In the genomic region with DNA sequence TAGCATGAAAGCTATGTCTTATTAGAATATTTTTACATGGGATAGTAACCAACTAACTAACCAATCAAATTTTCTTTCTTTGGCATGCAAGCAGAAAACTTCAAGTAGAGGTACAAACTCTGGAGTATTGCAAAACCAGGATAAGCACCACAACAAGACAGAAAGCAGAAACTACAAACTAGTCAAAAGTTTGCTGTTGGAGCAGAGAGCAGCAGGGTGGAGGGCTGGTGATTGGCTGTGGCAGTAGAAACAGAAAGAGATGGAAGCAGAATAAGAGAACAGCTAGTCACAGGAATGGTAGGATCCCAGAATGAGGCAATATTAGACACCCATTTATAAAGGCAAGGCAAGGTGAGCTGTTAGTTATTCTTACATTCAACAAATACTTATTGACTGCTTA, we compare ENCODE assay signal across 20 cellular contexts. TPM values are rescaled to one million over a fixed set of nuclear protein-coding genes. Genes with fewer than 3 reads are reported as not detected.
DNase-seq lines count a peak whose midpoint lies in the region; ATAC-seq and TF ChIP-seq lines count a peak whose summit lies in the region.
"Had no signal": no experiment of that assay in that cellular context is flagged by ENCODE, and none has a peak within 500 bp of the region (broad histone marks: within the 10 kb centered on the region; RNA-seq: fewer than 3 reads in every experiment).

No MANE protein-coding gene starts in this region.

- no peak overlapping the region for H3K4me3 Mint-ChIP-seq in stimulated activated naive B cell treated with anti-CD40 and anti-IgM and Interleukin-4, amounts not matched to agents 10 μg/mL and 1 μg/mL and 100 μg/mL, for 72 hours
- H3K4me3 Mint-ChIP-seq: CD4-positive, CD25-positive, alpha-beta regulatory T cell had no signal

- no peak overlapping the region for H3K4me2 ChIP-seq in IMR-90 (ENCODE audit: low read depth, low read length)
- H3K4me2 ChIP-seq in Karpas-422 (ENCODE audit: low read depth, low read length, poor library complexity, severe bottlenecking): no peak overlapping the region
- H3K4me2 ChIP-seq: SK-N-SH had no signal

- no peak for TF ChIP-seq POLR2A in IMR-90 (IDR thresholded peaks at IDR 0.05; ENCODE audit: low read depth, low read length)

- no peak overlapping the region for H2BK5ac ChIP-seq in IMR-90 (ENCODE audit: low read depth, low read length, poor library complexity, severe bottlenecking)

- intact Hi-C loops in IMR-90 (cut with micrococcal nuclease): loop anchor here (5.0 kb wide), 1 partner anchor 77 kb away; no protein-coding TSS in a partner anchor

- H3K4me1 Mint-ChIP-seq in stimulated activated naive B cell treated with anti-CD40 and anti-IgM and Interleukin-4, amounts not matched to agents 10 μg/mL and 1 μg/mL and 100 μg/mL, for 72 hours: peaks cover 27 to 29% of the 10 kb centered on the region in 2 donors

- H3K79me1 ChIP-seq in IMR-90 (ENCODE audit: low read depth in 1 of 2, low read length in 2 of 2): no peaks in the 10 kb centered on the region

- peak overlapping the region; percentile 49 for H2BK20ac ChIP-seq in IMR-90 (ENCODE audit: low read depth, low read length)

- H3K9me2 ChIP-seq in Karpas-422 (replicated peaks; ENCODE audit: insufficient read depth, low read length): no peaks in the 10 kb centered on the region
- H3K9me2 ChIP-seq: SK-N-SH had no signal

- no TSS peak for BruUV-seq in IMR-90 (replicated peaks; lab: Mats Ljungman, UMichigan)

- TF ChIP-seq CTCF in IMR-90 (conservative IDR thresholded peaks at IDR 0.05; ENCODE audit: low read depth, low read length) (no peak), right atrium auricular region (IDR thresholded peaks at IDR 0.05) (no peak)

- TF ChIP-seq RAD21 in IMR-90 (IDR thresholded peaks at IDR 0.05; ENCODE audit: low read length): no peak

- H2BK120ac ChIP-seq in IMR-90 (ENCODE audit: low read depth, low read length): peak overlapping the region; percentile 44

- no peak overlapping the region for H2AK5ac ChIP-seq in IMR-90 (ENCODE audit: low read depth, low read length)

- no peaks in the 10 kb centered on the region for H3K36me3 ChIP-seq in IMR-90 (ENCODE audit: control insufficient read depth, insufficient read depth, low read length)
- no peaks in the 10 kb centered on the region for H3K36me3 ChIP-seq in right atrium auricular region
- H3K36me3 ChIP-seq in Karpas-422 (ENCODE audit: insufficient read depth, low read length): no peaks in the 10 kb centered on the region
- H3K36me3 ChIP-seq: MG63, Peyer's patch had no signal

- no peak overlapping the region for H3K4me3 ChIP-seq in IMR-90 (ENCODE audit: insufficient read depth, low read depth, low read length)
- H3K4me3 ChIP-seq in right atrium auricular region: no peak overlapping the region
- H3K4me3 ChIP-seq in Karpas-422 (ENCODE audit: low read length): no peak overlapping the region
- H3K4me3 ChIP-seq: GM23248, MG63, Peyer's patch had no signal

- ATAC-seq in IMR-90 (ENCODE audit: low read depth) (no peak), GM21528 (IDR thresholded peaks at IDR 0.05; ENCODE audit: low FRiP score, unreplicated experiment) (no peak)
- no peak for ATAC-seq in stimulated activated naive B cell treated with anti-CD40 and anti-IgM and Interleukin-4, amounts not matched to agents 10 μg/mL and 1 μg/mL and 100 μg/mL, for 72 hours (replicated peaks)

- no peak overlapping the region for H3K56ac ChIP-seq in IMR-90 (ENCODE audit: extremely low read depth, insufficient read depth, low read length)

- H3K79me2 ChIP-seq in Karpas-422 (ENCODE audit: low read length): no peaks in the 10 kb centered on the region

- peak overlapping the region; percentile 55; the same call in 1 of the 2 replicates for H3K18ac ChIP-seq in IMR-90 (ENCODE audit: low read depth, low read length)

- peaks cover 4 to 5% of the 10 kb centered on the region in 2 donors for H3K9me3 Mint-ChIP-seq in stimulated activated naive B cell treated with anti-CD40 and anti-IgM and Interleukin-4, amounts not matched to agents 10 μg/mL and 1 μg/mL and 100 μg/mL, for 72 hours

- no peaks in the 10 kb centered on the region for H3K27me3 Mint-ChIP-seq in stimulated activated naive B cell treated with anti-CD40 and anti-IgM and Interleukin-4, amounts not matched to agents 10 μg/mL and 1 μg/mL and 100 μg/mL, for 72 hours

- H3K9me3 ChIP-seq in IMR-90 (ENCODE audit: control insufficient read depth, insufficient read depth, low read length) (no peaks in the 10 kb centered on the region), right atrium auricular region (no peaks in the 10 kb centered on the region), Karpas-422 (ENCODE audit: low read length) (no peaks in the 10 kb centered on the region)
- H3K9me3 ChIP-seq: MG63, Peyer's patch, SK-N-SH had no signal

- H3K27ac ChIP-seq in IMR-90 (ENCODE audit: insufficient read depth, low read length): no peak overlapping the region; the same call in 1 of the 2 replicates
- H3K27ac ChIP-seq in right atrium auricular region: no peak overlapping the region
- no peak overlapping the region for H3K27ac ChIP-seq in Karpas-422 (ENCODE audit: low read length)
- H3K27ac ChIP-seq: GM23248, Peyer's patch had no signal

- H3K9ac ChIP-seq in IMR-90 (ENCODE audit: low read depth, low read length) (no peak overlapping the region), Karpas-422 (ENCODE audit: low read length) (no peak overlapping the region)
- H3K9ac ChIP-seq: GM23248, SK-N-SH had no signal

- H3K4me1 ChIP-seq in IMR-90 (ENCODE audit: control insufficient read depth, insufficient read depth, low read length) (peaks cover 15% of the 10 kb centered on the region), right atrium auricular region (no peaks in the 10 kb centered on the region), Karpas-422 (ENCODE audit: low read length) (peaks cover 29% of the 10 kb centered on the region)

- H3K36me3 Mint-ChIP-seq in stimulated activated naive B cell treated with anti-CD40 and anti-IgM and Interleukin-4, amounts not matched to agents 10 μg/mL and 1 μg/mL and 100 μg/mL, for 72 hours: peaks cover 2 to 3% of the 10 kb centered on the region in 2 donors
- H3K36me3 Mint-ChIP-seq: CD4-positive, CD25-positive, alpha-beta regulatory T cell had no signal

- H3K27me3 ChIP-seq in IMR-90 (ENCODE audit: control insufficient read depth, insufficient read depth, low read length) (no peaks in the 10 kb centered on the region), right atrium auricular region (no peaks in the 10 kb centered on the region), Karpas-422 (ENCODE audit: low read length) (no peaks in the 10 kb centered on the region)
- H3K27me3 ChIP-seq: MG63, Peyer's patch had no signal

- no peak overlapping the region for H3K14ac ChIP-seq in IMR-90 (replicated peaks; ENCODE audit: low read depth, low read length)

- peak overlapping the region; percentile 70; the same call in 1 of the 2 replicates for H4K5ac ChIP-seq in IMR-90 (ENCODE audit: low read depth, low read length)

- in situ Hi-C loops in IMR-90 (cut with MboI; ENCODE audit: low sequenced_read_pairs): no loop called here

- H4K20me1 ChIP-seq in IMR-90 (ENCODE audit: insufficient read depth, low read length): no peaks in the 10 kb centered on the region
- no peaks in the 10 kb centered on the region for H4K20me1 ChIP-seq in Karpas-422 (ENCODE audit: insufficient read depth, low read depth, low read length)

- no peak overlapping the region for H3K4ac ChIP-seq in IMR-90 (ENCODE audit: low read depth, low read length)

- peaks cover 6% of the 10 kb centered on the region for H3K9me1 ChIP-seq in IMR-90 (ENCODE audit: insufficient read depth, low read length)

- peak overlapping the region; percentile 61; the same call in 1 of the 3 replicates for H2BK15ac ChIP-seq in IMR-90 (ENCODE audit: low read depth, low read length)

- CTCF ChIA-PET in IMR-90 (lab: Yijun Ruan, JAX): no interaction called here

- dilution Hi-C loops in IMR-90 (cut with HindIII; ENCODE audit: low sequenced_read_pairs, unreplicated experiment): no loop called here

- H4K8ac ChIP-seq in IMR-90 (ENCODE audit: low read depth in 2 of 2, low read length in 2 of 2): peak overlapping the region in 1 of 2 experiments; percentile 49; a peak in 1 of 4 replicates

- H2AFZ ChIP-seq in IMR-90 (replicated peaks; ENCODE audit: low read length, poor library complexity) (no peak overlapping the region), Karpas-422 (ENCODE audit: low read length) (no peak overlapping the region)
- H2AFZ ChIP-seq: GM23248 had no signal

- H3K27ac Mint-ChIP-seq in stimulated activated naive B cell treated with anti-CD40 and anti-IgM and Interleukin-4, amounts not matched to agents 10 μg/mL and 1 μg/mL and 100 μg/mL, for 72 hours: peak overlapping the region; percentile 27
- H3K27ac Mint-ChIP-seq: CD4-positive, CD25-positive, alpha-beta regulatory T cell had no signal

- DNase-seq in IMR-90: no peak
- peak; percentile 38 for DNase-seq in NOMO-1 treated with DMSO at 0.1 percent for 48 hours (lab: John Stamatoyannopoulos, UW; ENCODE audit: unreplicated experiment)
- DNase-seq in amniotic epithelial cell (ENCODE audit: low read depth): peak; percentile 43
- DNase-seq in stimulated activated naive B cell treated with anti-CD40 and anti-IgM and Interleukin-4, amounts not matched to agents 10 μg/mL and 1 μg/mL and 100 μg/mL, for 72 hours: no peak
- DNase-seq in right atrium auricular region (ENCODE audit: low spot score): no peak
- no peak for DNase-seq in Karpas-422
- DNase-seq: ACHN; CD4-positive, CD25-positive, alpha-beta regulatory T cell; KG1; MG63; NCI-H1417; NCI-H187 treated with DMSO at 0.1 percent for 48 hours; NCI-H446 treated with DMSO at 0.1 percent for 48 hours; NCI-H748 treated with DMSO at 0.1 percent for 48 hours; Peyer's patch; SHP77; SK-N-SH had no signal

- no peak overlapping the region for H3K23ac ChIP-seq in IMR-90 (ENCODE audit: low read depth, low read length)

- H2AK9ac ChIP-seq in IMR-90 (replicated peaks; ENCODE audit: low read depth, low read length, poor library complexity): no peak overlapping the region

- POLR2A ChIA-PET in IMR-90 (lab: Charles Lee; ENCODE audit: unreplicated experiment): no interaction called here

- no peak overlapping the region for H4K91ac ChIP-seq in IMR-90 (ENCODE audit: insufficient read depth, low read depth, low read length)

TF ChIP-seq in IMR-90, 13 proteins besides CTCF, POLR2A, EP300 and RAD21 (continues in another document):
- TF ChIP-seq MAFK (IDR thresholded peaks at IDR 0.05; ENCODE audit: low read depth, low read length): no peak
- TF ChIP-seq NFE2L2 (IDR thresholded peaks at IDR 0.05; ENCODE audit: low read depth, low read length): no peak

RNA-seq across cellular contexts. Expression of a gene that starts 6.8 kb away (rescaled TPM):
- under 0.01 TPM in 2 replicates for total RNA-seq in IMR-90 (2012; rRNA removed)
- polyA plus RNA-seq in IMR-90 (2012; rRNA removed): not detected in 2 replicates
- polyA plus RNA-seq in IMR-90 (2012; cell fraction: cytosol; rRNA removed): not detected in 2 replicates
- polyA plus RNA-seq in IMR-90 (2012; cell fraction: nucleus; rRNA removed; ENCODE audit: low replicate concordance): 0.01 TPM in 1 of 2 replicates, not detected in the other
- total RNA-seq in right atrium auricular region: under 1 TPM in 1 of 2 donors, not detected in 1; 0.26 TPM
- 30.4 and 49.9 TPM in 2 replicates for total RNA-seq in Karpas-422 (2014; rRNA removed; shearing (Covaris generic); ENCODE audit: low replicate concordance)
- total RNA-seq: T-helper 1 cell treated with Interleukin-12 subunit alpha and Interleukin-12 subunit beta and Interleukin-4 antibody, amounts not matched to agents 30 ng/mL and 1 ng/mL, for 36 hours had no signal
- polyA plus RNA-seq: SK-N-SH had no signal

Comparison
In these comparisons a context has a peak if more than half of its experiments do, and no peak if none do; other contexts are left out.
1. DNase-seq: peak in NOMO-1 treated with DMSO at 0.1 percent for 48 hours (single experiment) and amniotic epithelial cell (single experiment); none in IMR-90 (single experiment), stimulated activated naive B cell treated with anti-CD40 and anti-IgM and Interleukin-4, amounts not matched to agents 10 μg/mL and 1 μg/mL and 100 μg/mL, for 72 hours (single experiment), right atrium auricular region (single experiment) and Karpas-422 (single experiment).
2. RNA of a gene that starts 6.8 kb away (total RNA-seq): 30.4 to 49.9 TPM in Karpas-422; 0.26 TPM in right atrium auricular region and under 0.01 TPM in IMR-90; every median in the first group is over 10 times any median in the second.